ENCODE assay signal across 11 cellular contexts in genomic region chr6:74749211-74750142, GRCh38.
A peak's percentile ranks its signal among the peaks of the same experiment; 100 is the strongest.
DNase-seq lines count a peak whose midpoint lies in the region; ATAC-seq and TF ChIP-seq lines count a peak whose summit lies in the region.
"Had no signal": no experiment of that assay in that cellular context is flagged by ENCODE, and none has a peak within 500 bp of the region (broad histone marks: within the 10 kb centered on the region; RNA-seq: fewer than 3 reads in every experiment).

No MANE protein-coding gene starts in this region.

- no peaks in the 10 kb centered on the region for H4K20me1 ChIP-seq in osteoblast (ENCODE audit: insufficient read depth, low read length)

- no peaks in the 10 kb centered on the region for H3K27me3 ChIP-seq in brain microvascular endothelial cell (replicated peaks)
- no peaks in the 10 kb centered on the region for H3K27me3 ChIP-seq in osteoblast (ENCODE audit: insufficient read depth, low read length)
- peaks cover 31% of the 10 kb centered on the region for H3K27me3 ChIP-seq in WERI-Rb-1 (ENCODE audit: insufficient read depth, low read depth, severe bottlenecking)
- H3K27me3 ChIP-seq: heart right ventricle had no signal

- in situ Hi-C loops in brain microvascular endothelial cell (cut with HindIII; ENCODE audit: low pct_ligation_motif_present, low sequenced_read_pairs), result no loop called here

- H3K9me3 ChIP-seq in osteoblast (ENCODE audit: low read depth, low read length) (no peaks in the 10 kb centered on the region), WERI-Rb-1 (ENCODE audit: severe bottlenecking) (no peaks in the 10 kb centered on the region)
- H3K9me3 ChIP-seq: heart right ventricle had no signal

- H3K4me1 ChIP-seq in osteoblast (ENCODE audit: insufficient read depth, low read length), result peaks cover 10% of the 10 kb centered on the region
- H3K4me1 ChIP-seq: heart right ventricle had no signal

- H3K4me3 ChIP-seq in brain microvascular endothelial cell (ENCODE audit: low read depth, low read length), result no peak overlapping the region
- no peak overlapping the region for H3K4me3 ChIP-seq in osteoblast (ENCODE audit: insufficient read depth, low read length)
- H3K4me3 ChIP-seq in WERI-Rb-1 (ENCODE audit: low read depth, low read length), result no peak overlapping the region
- H3K4me3 ChIP-seq: heart right ventricle had no signal

- H3K27ac ChIP-seq in brain microvascular endothelial cell (peak overlapping the region; percentile 29), osteoblast (ENCODE audit: low read depth, low read length) (peak overlapping the region; percentile 53), WERI-Rb-1 (no peak overlapping the region)
- H3K27ac ChIP-seq: heart right ventricle had no signal

- TF ChIP-seq CTCF in brain microvascular endothelial cell (IDR thresholded peaks at IDR 0.05; ENCODE audit: low read depth, low read length, missing control alignments) (no peak), osteoblast (IDR thresholded peaks at IDR 0.05; ENCODE audit: extremely low read depth, low read depth, low read length) (no peak), WERI-Rb-1 (IDR thresholded peaks at IDR 0.05; ENCODE audit: low read depth, low read length) (no peak)

- H2AFZ ChIP-seq in osteoblast (ENCODE audit: low read length), result peak overlapping the region; percentile 25

- H3K79me2 ChIP-seq in osteoblast (ENCODE audit: insufficient read depth, low read length), result no peaks in the 10 kb centered on the region

- peak overlapping the region; percentile 37 for H3K4me2 ChIP-seq in osteoblast (ENCODE audit: insufficient read depth, low read length)

- DNase-seq in brain microvascular endothelial cell, result peak; percentile 70
- DNase-seq in osteoblast (ENCODE audit: insufficient read length, low spot score, missing footprints), result no peak
- no peak for DNase-seq in stimulated activated CD4-positive, alpha-beta T cell treated with anti-CD3 and anti-CD28 coated beads, Interleukin-15, amount 100 ng/mL, for 24 hours
- no peak for DNase-seq in WERI-Rb-1
- no peak for DNase-seq in GF-D8 (lab: John Stamatoyannopoulos, UW)
- DNase-seq: activated CD8-positive, alpha-beta memory T cell treated with anti-CD3 and anti-CD28 coated beads, Interleukin-2, amount 50 U/mL, for 4 hours; heart right ventricle; NCI-H524 treated with DMSO at 0.1 percent for 48 hours had no signal

- H3K36me3 ChIP-seq in brain microvascular endothelial cell (replicated peaks) (no peaks in the 10 kb centered on the region), osteoblast (ENCODE audit: insufficient read depth, low read length) (no peaks in the 10 kb centered on the region), WERI-Rb-1 (no peaks in the 10 kb centered on the region)
- H3K36me3 ChIP-seq: heart right ventricle had no signal

- ATAC-seq in GM19324 (IDR thresholded peaks at IDR 0.05; ENCODE audit: low FRiP score, unreplicated experiment) (peak; percentile 96), HG03066 (IDR thresholded peaks at IDR 0.05; ENCODE audit: low read depth, unreplicated experiment) (peak; percentile 77), HG03097 (IDR thresholded peaks at IDR 0.05; ENCODE audit: low FRiP score, unreplicated experiment) (no peak)
